8 cellular contexts compared by ENCODE assay signal in genomic region chr2:86442642-86443005, GRCh38. TPM values are rescaled to one million over a fixed set of nuclear protein-coding genes. Genes with fewer than 3 reads are reported as not detected.
DNase-seq lines count a peak whose midpoint lies in the region; ATAC-seq, FAIRE-seq and TF ChIP-seq lines count a peak whose summit lies in the region.

No MANE protein-coding gene starts in this region.

- FAIRE-seq in RCC 7860 (lab: Jason Lieb, UNC): peak; percentile 70

- no peaks in the 10 kb centered on the region for H3K36me3 ChIP-seq in fibroblast of lung (ENCODE audit: control insufficient read depth, insufficient read depth, low read length)
- peaks cover 0 to 10% (median 8%) of the 10 kb centered on the region in 3 experiments for H3K36me3 ChIP-seq in naive thymus-derived CD4-positive, alpha-beta T cell (ENCODE audit: control insufficient read depth in 2 of 3, insufficient read depth in 3 of 3, low read length in 3 of 3)

- peaks cover 59% of the 10 kb centered on the region for H3K4me1 Mint-ChIP-seq in activated T-helper 1 cell treated with anti-CD3 and anti-CD28 coated beads, Interleukin-12 subunit alpha, Interleukin-12 subunit beta, Interleukin-2, Interleukin-4 antibody, amounts not matched to agents 30 ng/mL and 10 ng/mL and 1 ng/mL, durations not matched to agents 14 hours and 24 hours and 36 hours (ENCODE audit: low read depth)
- peaks cover 42 to 65% (median 61%) of the 10 kb centered on the region in 7 donors for H3K4me1 Mint-ChIP-seq in naive thymus-derived CD4-positive, alpha-beta T cell
- peaks cover 18 to 32% of the 10 kb centered on the region in 2 donors for H3K4me1 Mint-ChIP-seq in stimulated activated naive B cell treated with anti-CD40 and anti-IgM and Interleukin-4, amounts not matched to agents 10 μg/mL and 1 μg/mL and 100 μg/mL, for 72 hours

- peak; percentile 35 for DNase-seq in COLO668 (lab: John Stamatoyannopoulos, UW; ENCODE audit: unreplicated experiment)
- peak; percentile 84 for DNase-seq in GM20000 (ENCODE audit: low spot score)
- peak; percentile 43 for DNase-seq in HS-27A (ENCODE audit: low read depth)
- DNase-seq in RCC 7860 (ENCODE audit: low spot score): peak; percentile 63
- DNase-seq in activated T-helper 1 cell treated with anti-CD3 and anti-CD28 coated beads, Interleukin-12 subunit alpha, Interleukin-12 subunit beta, Interleukin-2, Interleukin-4 antibody, amounts not matched to agents 30 ng/mL and 10 ng/mL and 1 ng/mL, durations not matched to agents 14 hours and 24 hours and 36 hours (ENCODE audit: low spot score): peak; percentile 77
- DNase-seq in fibroblast of lung (ENCODE audit: low read depth in 2 of 2): peak; percentile 94 to 96
- peak; percentile 20 to 86 (median 68) for DNase-seq in naive thymus-derived CD4-positive, alpha-beta T cell
- peak; percentile 75 for DNase-seq in stimulated activated naive B cell treated with anti-CD40 and anti-IgM and Interleukin-4, amounts not matched to agents 10 μg/mL and 1 μg/mL and 100 μg/mL, for 72 hours

- intact Hi-C loops in activated T-helper 1 cell treated with anti-CD3 and anti-CD28 coated beads, Interleukin-12 subunit alpha, Interleukin-12 subunit beta, Interleukin-2, Interleukin-4 antibody, amounts not matched to agents 30 ng/mL and 10 ng/mL and 1 ng/mL, durations not matched to agents 14 hours and 24 hours and 36 hours (cut with micrococcal nuclease): loop anchor here (1.0 to 10.0 kb wide), 10 partner anchors 27 to 1090 kb away; partner anchors contain the start of genes C2orf68, CAPG, CHMP3 and ELMOD3
- intact Hi-C loops in naive thymus-derived CD4-positive, alpha-beta T cell (cut with micrococcal nuclease): loop anchor here (1.0 to 10.0 kb wide), 12 partner anchors 26 to 1115 kb away; partner anchors contain the start of genes USP39 (in 2 of the 2), C2orf68 (in 1 of the 2), IMMT (in 1 of the 2) and MRPL35 (in 1 of the 2)

- H3K4me1 ChIP-seq in fibroblast of lung (ENCODE audit: control insufficient read depth, extremely low read depth, insufficient read depth, low read length): peaks cover 4% of the 10 kb centered on the region
- peaks cover 45 to 49% of the 10 kb centered on the region in 2 donors for H3K4me1 ChIP-seq in naive thymus-derived CD4-positive, alpha-beta T cell (ENCODE audit: control insufficient read depth in 2 of 2, insufficient read depth in 2 of 2, low read length in 2 of 2)

- H3K9me3 ChIP-seq in fibroblast of lung (ENCODE audit: control insufficient read depth, insufficient read depth, low read depth, low read length): no peaks in the 10 kb centered on the region
- H3K9me3 ChIP-seq in naive thymus-derived CD4-positive, alpha-beta T cell (ENCODE audit: control insufficient read depth in 2 of 3, low read length in 3 of 3): peaks cover 0 to 9% (median 8%) of the 10 kb centered on the region in 3 experiments

- peak; percentile 66 for ATAC-seq in naive thymus-derived CD4-positive, alpha-beta T cell
- ATAC-seq in stimulated activated naive B cell treated with anti-CD40 and anti-IgM and Interleukin-4, amounts not matched to agents 10 μg/mL and 1 μg/mL and 100 μg/mL, for 72 hours (replicated peaks): peak; percentile 72 to 73

- H3K79me2 ChIP-seq in fibroblast of lung (ENCODE audit: control insufficient read depth, insufficient read depth, low read length): peaks cover 39% of the 10 kb centered on the region

- H3K4me3 Mint-ChIP-seq in activated T-helper 1 cell treated with anti-CD3 and anti-CD28 coated beads, Interleukin-12 subunit alpha, Interleukin-12 subunit beta, Interleukin-2, Interleukin-4 antibody, amounts not matched to agents 30 ng/mL and 10 ng/mL and 1 ng/mL, durations not matched to agents 14 hours and 24 hours and 36 hours: peak overlapping the region; percentile 96
- peak overlapping the region; percentile 92 to 99 (median 97) for H3K4me3 Mint-ChIP-seq in naive thymus-derived CD4-positive, alpha-beta T cell
- H3K4me3 Mint-ChIP-seq in stimulated activated naive B cell treated with anti-CD40 and anti-IgM and Interleukin-4, amounts not matched to agents 10 μg/mL and 1 μg/mL and 100 μg/mL, for 72 hours: peak overlapping the region; percentile 87 to 89

- peak overlapping the region; percentile 78 for H3K4me2 ChIP-seq in fibroblast of lung (ENCODE audit: extremely low read depth, insufficient read depth, low read length)

- no peaks in the 10 kb centered on the region for H3K27me3 ChIP-seq in fibroblast of lung (ENCODE audit: control insufficient read depth, insufficient read depth, low read length)
- H3K27me3 ChIP-seq in naive thymus-derived CD4-positive, alpha-beta T cell (ENCODE audit: control insufficient read depth in 2 of 2, insufficient read depth in 2 of 2, low read length in 2 of 2): no peaks in the 10 kb centered on the region

- H3K9ac ChIP-seq in fibroblast of lung (ENCODE audit: insufficient read depth, low read length): no peak overlapping the region

- H3K27me3 Mint-ChIP-seq in activated T-helper 1 cell treated with anti-CD3 and anti-CD28 coated beads, Interleukin-12 subunit alpha, Interleukin-12 subunit beta, Interleukin-2, Interleukin-4 antibody, amounts not matched to agents 30 ng/mL and 10 ng/mL and 1 ng/mL, durations not matched to agents 14 hours and 24 hours and 36 hours (ENCODE audit: insufficient read depth): peaks cover 5% of the 10 kb centered on the region
- peaks cover 0 to 4% (median 0%) of the 10 kb centered on the region in 5 donors for H3K27me3 Mint-ChIP-seq in naive thymus-derived CD4-positive, alpha-beta T cell
- no peaks in the 10 kb centered on the region for H3K27me3 Mint-ChIP-seq in stimulated activated naive B cell treated with anti-CD40 and anti-IgM and Interleukin-4, amounts not matched to agents 10 μg/mL and 1 μg/mL and 100 μg/mL, for 72 hours

- H3K27ac Mint-ChIP-seq in activated T-helper 1 cell treated with anti-CD3 and anti-CD28 coated beads, Interleukin-12 subunit alpha, Interleukin-12 subunit beta, Interleukin-2, Interleukin-4 antibody, amounts not matched to agents 30 ng/mL and 10 ng/mL and 1 ng/mL, durations not matched to agents 14 hours and 24 hours and 36 hours: peak overlapping the region; percentile 91
- peak overlapping the region; percentile 94 to 99 (median 98) for H3K27ac Mint-ChIP-seq in naive thymus-derived CD4-positive, alpha-beta T cell
- peak overlapping the region; percentile 98 for H3K27ac Mint-ChIP-seq in stimulated activated naive B cell treated with anti-CD40 and anti-IgM and Interleukin-4, amounts not matched to agents 10 μg/mL and 1 μg/mL and 100 μg/mL, for 72 hours

- POLR2A ChIA-PET in naive thymus-derived CD4-positive, alpha-beta T cell (lab: Charles Lee): interaction anchor here (0.7 to 5.1 kb wide), 24 partner anchors 9 to 1115 kb away, joined by 3 to 97 read pairs (median 8); partner anchors contain the start of genes CHMP3, IMMT, MRPL35 and POLR1A

- H4K20me1 ChIP-seq in fibroblast of lung (ENCODE audit: control insufficient read depth, extremely low read depth, insufficient read depth, low read length): peaks cover 2% of the 10 kb centered on the region

- no peak overlapping the region for H2AFZ ChIP-seq in fibroblast of lung (ENCODE audit: low read length)

- TF ChIP-seq CTCF in GM20000 (IDR thresholded peaks at IDR 0.05; ENCODE audit: extremely low read depth, missing control alignments): no peak
- no peak for TF ChIP-seq CTCF in fibroblast of lung (conservative IDR thresholded peaks at IDR 0.05 in 1 of 2, IDR thresholded peaks at IDR 0.05 in 1 of 2; ENCODE audit: low read depth in 1 of 2, low read length in 2 of 2)

- H3K4me3 ChIP-seq in fibroblast of lung (replicated peaks in 1 of 4; ENCODE audit: control extremely low read depth in 1 of 4, insufficient read depth in 1 of 4, low read depth in 3 of 4, low read length in 4 of 4): peak overlapping the region; percentile 45 to 93 (median 76)
- H3K4me3 ChIP-seq in naive thymus-derived CD4-positive, alpha-beta T cell (ENCODE audit: low read length): peak overlapping the region; percentile 88

- peaks cover 38% of the 10 kb centered on the region for H3K36me3 Mint-ChIP-seq in activated T-helper 1 cell treated with anti-CD3 and anti-CD28 coated beads, Interleukin-12 subunit alpha, Interleukin-12 subunit beta, Interleukin-2, Interleukin-4 antibody, amounts not matched to agents 30 ng/mL and 10 ng/mL and 1 ng/mL, durations not matched to agents 14 hours and 24 hours and 36 hours (ENCODE audit: low read depth)
- H3K36me3 Mint-ChIP-seq in naive thymus-derived CD4-positive, alpha-beta T cell: peaks cover 14 to 56% (median 46%) of the 10 kb centered on the region in 5 donors
- H3K36me3 Mint-ChIP-seq in stimulated activated naive B cell treated with anti-CD40 and anti-IgM and Interleukin-4, amounts not matched to agents 10 μg/mL and 1 μg/mL and 100 μg/mL, for 72 hours: peaks cover 18 to 32% of the 10 kb centered on the region in 2 donors

- CTCF ChIA-PET in naive thymus-derived CD4-positive, alpha-beta T cell (lab: Charles Lee): interaction anchor here (0.8 to 1.6 kb wide), 4 partner anchors 26 to 221 kb away, joined by 3 to 5 read pairs (median 3); no protein-coding TSS in a partner anchor

- H3K27ac ChIP-seq in fibroblast of lung (ENCODE audit: insufficient read depth, low read length): peak overlapping the region; percentile 92
- peak overlapping the region; percentile 78 for H3K27ac ChIP-seq in naive thymus-derived CD4-positive, alpha-beta T cell (ENCODE audit: low read depth, low read length)

- peaks cover 23% of the 10 kb centered on the region for H3K9me3 Mint-ChIP-seq in activated T-helper 1 cell treated with anti-CD3 and anti-CD28 coated beads, Interleukin-12 subunit alpha, Interleukin-12 subunit beta, Interleukin-2, Interleukin-4 antibody, amounts not matched to agents 30 ng/mL and 10 ng/mL and 1 ng/mL, durations not matched to agents 14 hours and 24 hours and 36 hours
- peaks cover 3 to 35% (median 17%) of the 10 kb centered on the region in 11 donors for H3K9me3 Mint-ChIP-seq in naive thymus-derived CD4-positive, alpha-beta T cell
- H3K9me3 Mint-ChIP-seq in stimulated activated naive B cell treated with anti-CD40 and anti-IgM and Interleukin-4, amounts not matched to agents 10 μg/mL and 1 μg/mL and 100 μg/mL, for 72 hours: peaks cover 4 to 6% of the 10 kb centered on the region in 2 donors

RNA-seq across cellular contexts. Expression of gene KDM3A, which starts 1.5 kb away (rescaled TPM):
- total RNA-seq in activated T-helper 1 cell treated with anti-CD3 and anti-CD28 coated beads, Interleukin-12 subunit alpha, Interleukin-12 subunit beta, Interleukin-2, Interleukin-4 antibody, amounts not matched to agents 30 ng/mL and 10 ng/mL and 1 ng/mL, durations not matched to agents 14 hours and 24 hours and 36 hours: 61.6 and 67.3 TPM in 2 replicates
- total RNA-seq in fibroblast of lung: 20.5 and 23.1 TPM in 2 replicates
- polyA plus RNA-seq in fibroblast of lung: 12.1 and 26.0 TPM in 2 replicates
- 7.2 and 11.5 TPM in 2 replicates for polyA plus RNA-seq in fibroblast of lung (2012)
- polyA minus RNA-seq in fibroblast of lung (ENCODE audit: low replicate concordance): 10.2 and 20.4 TPM in 2 replicates
- 100 to 1,000 TPM; 132 to 191 (median 169) TPM for total RNA-seq in naive thymus-derived CD4-positive, alpha-beta T cell
- 10 to 100 TPM; 17.7 to 50.7 TPM for polyA plus RNA-seq in naive thymus-derived CD4-positive, alpha-beta T cell

Comparison
In these comparisons a context has a peak if more than half of its experiments do, and no peak if none do; other contexts are left out.
1. Peak in every context shown above with its lines: DNase-seq, ATAC-seq, H3K4me3 ChIP-seq and H3K27ac ChIP-seq.
2. DNase-seq: peak in every context shown above with its lines; median percentile 95 in fibroblast of lung; 84 in GM20000; 77 in activated T-helper 1 cell treated with anti-CD3 and anti-CD28 coated beads, Interleukin-12 subunit alpha, Interleukin-12 subunit beta, Interleukin-2, Interleukin-4 antibody, amounts not matched to agents 30 ng/mL and 10 ng/mL and 1 ng/mL, durations not matched to agents 14 hours and 24 hours and 36 hours; 75 in stimulated activated naive B cell treated with anti-CD40 and anti-IgM and Interleukin-4, amounts not matched to agents 10 μg/mL and 1 μg/mL and 100 μg/mL, for 72 hours; 68 in naive thymus-derived CD4-positive, alpha-beta T cell; 63 in RCC 7860; 43 in HS-27A; 35 in COLO668.